3 cellular contexts compared by ENCODE assay signal in the genomic region with DNA sequence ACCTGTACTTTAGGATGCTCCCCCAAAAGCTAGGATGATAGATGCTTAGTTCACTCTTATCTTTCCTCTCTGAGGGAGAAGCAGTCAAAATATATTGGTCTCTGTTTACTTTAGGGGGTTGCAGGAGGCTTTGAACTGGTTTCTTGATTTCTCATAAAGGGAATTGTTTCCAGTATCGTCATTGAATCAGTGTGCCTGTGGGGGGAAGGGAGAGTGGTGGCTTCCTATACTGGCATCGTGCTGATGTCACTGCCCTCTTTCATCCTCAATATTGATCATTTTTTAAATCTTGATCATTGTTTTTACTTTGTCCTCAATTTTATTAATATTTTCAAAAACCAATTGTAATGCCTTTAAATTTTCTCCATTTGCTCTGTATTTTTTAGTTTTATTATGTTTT.
TF ChIP-seq lines count a peak whose summit lies in the region.

No MANE protein-coding gene starts in this region.

TF ChIP-seq in liver, 16 proteins besides CTCF, POLR2A, EP300 and RAD21:
- TF ChIP-seq TAF1 (conservative IDR thresholded peaks at IDR 0.05) (no peak), RXRA (IDR thresholded peaks at IDR 0.05) (no peak), GABPA (IDR thresholded peaks at IDR 0.05 in 1 of 2, conservative IDR thresholded peaks at IDR 0.05 in 1 of 2) (no peak), FOXA1 (IDR thresholded peaks at IDR 0.05) (no peak), EGR1 (IDR thresholded peaks at IDR 0.05; ENCODE audit: low read depth in 2 of 2) (no peak), HNF4G (IDR thresholded peaks at IDR 0.05) (no peak), JUND (IDR thresholded peaks at IDR 0.05) (no peak), NR2F2 (IDR thresholded peaks at IDR 0.05) (no peak)
- TF ChIP-seq, protein P1, sequence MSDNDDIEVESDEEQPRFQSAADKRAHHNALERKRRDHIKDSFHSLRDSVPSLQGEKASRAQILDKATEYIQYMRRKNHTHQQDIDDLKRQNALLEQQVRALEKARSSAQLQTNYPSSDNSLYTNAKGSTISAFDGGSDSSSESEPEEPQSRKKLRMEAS (IDR thresholded peaks at IDR 0.05): no peak
- TF ChIP-seq, protein P2, sequence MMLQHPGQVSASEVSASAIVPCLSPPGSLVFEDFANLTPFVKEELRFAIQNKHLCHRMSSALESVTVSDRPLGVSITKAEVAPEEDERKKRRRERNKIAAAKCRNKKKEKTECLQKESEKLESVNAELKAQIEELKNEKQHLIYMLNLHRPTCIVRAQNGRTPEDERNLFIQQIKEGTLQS (IDR thresholded peaks at IDR 0.05): no peak
- TF ChIP-seq, protein P3, sequence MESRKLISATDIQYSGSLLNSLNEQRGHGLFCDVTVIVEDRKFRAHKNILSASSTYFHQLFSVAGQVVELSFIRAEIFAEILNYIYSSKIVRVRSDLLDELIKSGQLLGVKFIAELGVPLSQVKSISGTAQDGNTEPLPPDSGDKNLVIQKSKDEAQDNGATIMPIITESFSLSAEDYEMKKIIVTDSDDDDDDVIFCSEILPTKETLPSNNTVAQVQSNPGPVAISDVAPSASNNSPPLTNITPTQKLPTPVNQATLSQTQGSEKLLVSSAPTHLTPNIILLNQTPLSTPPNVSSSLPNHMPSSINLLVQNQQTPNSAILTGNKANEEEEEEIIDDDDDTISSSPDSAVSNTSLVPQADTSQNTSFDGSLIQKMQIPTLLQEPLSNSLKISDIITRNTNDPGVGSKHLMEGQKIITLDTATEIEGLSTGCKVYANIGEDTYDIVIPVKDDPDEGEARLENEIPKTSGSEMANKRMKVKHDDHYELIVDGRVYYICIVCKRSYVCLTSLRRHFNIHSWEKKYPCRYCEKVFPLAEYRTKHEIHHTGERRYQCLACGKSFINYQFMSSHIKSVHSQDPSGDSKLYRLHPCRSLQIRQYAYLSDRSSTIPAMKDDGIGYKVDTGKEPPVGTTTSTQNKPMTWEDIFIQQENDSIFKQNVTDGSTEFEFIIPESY (IDR thresholded peaks at IDR 0.05): no peak
TF ChIP-seq in liver: peak in this region for 0.

TF ChIP-seq in HepG2, 621 proteins besides CTCF, POLR2A, EP300 and RAD21:
- TF ChIP-seq, protein P4, sequence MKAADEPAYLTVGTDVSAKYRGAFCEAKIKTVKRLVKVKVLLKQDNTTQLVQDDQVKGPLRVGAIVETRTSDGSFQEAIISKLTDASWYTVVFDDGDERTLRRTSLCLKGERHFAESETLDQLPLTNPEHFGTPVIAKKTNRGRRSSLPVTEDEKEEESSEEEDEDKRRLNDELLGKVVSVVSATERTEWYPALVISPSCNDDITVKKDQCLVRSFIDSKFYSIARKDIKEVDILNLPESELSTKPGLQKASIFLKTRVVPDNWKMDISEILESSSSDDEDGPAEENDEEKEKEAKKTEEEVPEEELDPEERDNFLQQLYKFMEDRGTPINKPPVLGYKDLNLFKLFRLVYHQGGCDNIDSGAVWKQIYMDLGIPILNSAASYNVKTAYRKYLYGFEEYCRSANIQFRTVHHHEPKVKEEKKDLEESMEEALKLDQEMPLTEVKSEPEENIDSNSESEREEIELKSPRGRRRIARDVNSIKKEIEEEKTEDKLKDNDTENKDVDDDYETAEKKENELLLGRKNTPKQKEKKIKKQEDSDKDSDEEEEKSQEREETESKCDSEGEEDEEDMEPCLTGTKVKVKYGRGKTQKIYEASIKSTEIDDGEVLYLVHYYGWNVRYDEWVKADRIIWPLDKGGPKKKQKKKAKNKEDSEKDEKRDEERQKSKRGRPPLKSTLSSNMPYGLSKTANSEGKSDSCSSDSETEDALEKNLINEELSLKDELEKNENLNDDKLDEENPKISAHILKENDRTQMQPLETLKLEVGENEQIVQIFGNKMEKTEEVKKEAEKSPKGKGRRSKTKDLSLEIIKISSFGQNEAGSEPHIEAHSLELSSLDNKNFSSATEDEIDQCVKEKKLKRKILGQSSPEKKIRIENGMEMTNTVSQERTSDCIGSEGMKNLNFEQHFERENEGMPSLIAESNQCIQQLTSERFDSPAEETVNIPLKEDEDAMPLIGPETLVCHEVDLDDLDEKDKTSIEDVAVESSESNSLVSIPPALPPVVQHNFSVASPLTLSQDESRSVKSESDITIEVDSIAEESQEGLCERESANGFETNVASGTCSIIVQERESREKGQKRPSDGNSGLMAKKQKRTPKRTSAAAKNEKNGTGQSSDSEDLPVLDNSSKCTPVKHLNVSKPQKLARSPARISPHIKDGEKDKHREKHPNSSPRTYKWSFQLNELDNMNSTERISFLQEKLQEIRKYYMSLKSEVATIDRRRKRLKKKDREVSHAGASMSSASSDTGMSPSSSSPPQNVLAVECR (CRISPR knock-in tag; IDR thresholded peaks at IDR 0.05; ENCODE audit: borderline replicate concordance): no peak
- TF ChIP-seq ZNF709 (CRISPR knock-in tag; IDR thresholded peaks at IDR 0.05) (no peak), ZNF678 (CRISPR knock-in tag; IDR thresholded peaks at IDR 0.05) (no peak), ATRX (CRISPR knock-in tag; IDR thresholded peaks at IDR 0.05; ENCODE audit: borderline replicate concordance) (no peak), ZNF556 (CRISPR knock-in tag; IDR thresholded peaks at IDR 0.05; ENCODE audit: borderline replicate concordance) (no peak)

TF ChIP-seq in H1, 55 proteins besides CTCF, POLR2A, EP300 and RAD21:
- no peak for TF ChIP-seq TAF7 (optimal IDR thresholded peaks at IDR 0.05; ENCODE audit: borderline replicate concordance, low read depth, low read length)
